In genomic region chr4:74450298-74450683, GRCh38 we compare ENCODE assay signal across 21 cellular contexts. TPM values are rescaled to one million over a fixed set of nuclear protein-coding genes. Genes with fewer than 3 reads are reported as not detected.
"Had no signal": no experiment of that assay in that cellular context is flagged by ENCODE, and none has a peak within 500 bp of the region (broad histone marks: within the 10 kb centered on the region; RNA-seq: fewer than 3 reads in every experiment).

No MANE protein-coding gene starts in this region.

- H3K4me1 ChIP-seq: lower lobe of right lung, neural progenitor cell, right lobe of liver had no signal

- H2AFZ ChIP-seq: neural progenitor cell had no signal

- H3K9ac ChIP-seq: neural progenitor cell had no signal

- H3K27ac ChIP-seq: coronary artery, gastroesophageal sphincter, heart right ventricle, lower lobe of right lung, neural progenitor cell, ovary, right lobe of liver, thoracic aorta had no signal

- H3K4me2 ChIP-seq: neural progenitor cell had no signal

- H3K27me3 ChIP-seq: gastroesophageal sphincter, heart right ventricle, ovary had no signal

- ATAC-seq: activated CD8-positive, alpha-beta memory T cell treated with anti-CD3 and anti-CD28 coated beads, Interleukin-2, amount 10 ng/mL, durations not matched to agents 7 days and 5 days; gastroesophageal sphincter; right lobe of liver; stimulated activated effector memory CD8-positive, alpha-beta T cell treated with anti-CD3 and anti-CD28 coated beads, Interleukin-12 subunit alpha, Interleukin-12 subunit beta, amount 100 ng/mL, for 72 hours had no signal

- H3K36me3 Mint-ChIP-seq: activated CD8-positive, alpha-beta memory T cell treated with anti-CD3 and anti-CD28 coated beads, Interleukin-2, amount 10 ng/mL, durations not matched to agents 7 days and 5 days; neural progenitor cell had no signal

- H3K4me3 Mint-ChIP-seq: activated CD8-positive, alpha-beta memory T cell treated with anti-CD3 and anti-CD28 coated beads, Interleukin-2, amount 10 ng/mL, durations not matched to agents 7 days and 5 days; neural progenitor cell; stimulated activated effector memory CD8-positive, alpha-beta T cell treated with anti-CD3 and anti-CD28 coated beads, Interleukin-12 subunit alpha, Interleukin-12 subunit beta, amount 100 ng/mL, for 72 hours had no signal

- H3K9me3 Mint-ChIP-seq: activated T-helper 2 cell treated with anti-CD3 and anti-CD28 coated beads, Interferon-gamma antibody, Interleukin-2, Interleukin-4, amounts not matched to agents 10 μg/mL and 5 μg/mL and 100 μg/mL, durations not matched to agents 14 hours and 24 hours and 36 hours; neural progenitor cell; stimulated activated effector memory CD8-positive, alpha-beta T cell treated with anti-CD3 and anti-CD28 coated beads, Interleukin-12 subunit alpha, Interleukin-12 subunit beta, amount 100 ng/mL, for 72 hours had no signal

- H3K27ac Mint-ChIP-seq: activated CD8-positive, alpha-beta memory T cell treated with anti-CD3 and anti-CD28 coated beads, Interleukin-2, amount 10 ng/mL, durations not matched to agents 7 days and 5 days; activated T-helper 2 cell treated with anti-CD3 and anti-CD28 coated beads, Interferon-gamma antibody, Interleukin-2, Interleukin-4, amounts not matched to agents 10 μg/mL and 5 μg/mL and 100 μg/mL, durations not matched to agents 14 hours and 24 hours and 36 hours; neural progenitor cell; stimulated activated effector memory CD8-positive, alpha-beta T cell treated with anti-CD3 and anti-CD28 coated beads, Interleukin-12 subunit alpha, Interleukin-12 subunit beta, amount 100 ng/mL, for 72 hours had no signal

- H3K4me3 ChIP-seq: coronary artery, gastroesophageal sphincter, heart right ventricle, lower lobe of right lung, neural progenitor cell, ovary, right lobe of liver, thoracic aorta had no signal

- H3K9me3 ChIP-seq: gastroesophageal sphincter, heart right ventricle, lower lobe of right lung, ovary, right lobe of liver, thoracic aorta had no signal

- H3K36me3 ChIP-seq: gastroesophageal sphincter, heart right ventricle, lower lobe of right lung, neural progenitor cell, ovary, right lobe of liver, thoracic aorta had no signal

- DNase-seq: activated CD4-positive, alpha-beta T cell treated with anti-CD3 and anti-CD28 coated beads, Interleukin-2, amount 50 U/mL, for 48 hours; activated CD4-positive, CD25-positive, alpha-beta regulatory T cell treated with anti-CD3 and anti-CD28 coated beads, Interleukin-2, amount 50 U/mL, for 72 hours; activated CD8-positive, alpha-beta memory T cell treated with anti-CD3 and anti-CD28 coated beads, Interleukin-2, amount 10 ng/mL, durations not matched to agents 7 days and 5 days; activated naive CD4-positive, alpha-beta T cell treated with anti-CD3 and anti-CD28 coated beads, Interleukin-2, amount 50 U/mL, for 16 hours; activated T-cell treated with anti-CD3 and anti-CD28 coated beads, Interleukin-2, amount 50 U/mL, for 1 hour; caudate nucleus; effector CD8-positive, alpha-beta T cell; heart right ventricle; left colon; lower lobe of right lung; midbrain; ovary; right lobe of liver; stimulated activated CD4-positive, alpha-beta T cell treated with anti-CD3 and anti-CD28 coated beads, Interleukin-2, amount 100 ng/mL, for 24 hours had no signal

- H3K4me1 Mint-ChIP-seq: neural progenitor cell had no signal

RNA-seq across cellular contexts. Expression of gene AREG, which starts 5.4 kb away (rescaled TPM):
- total RNA-seq: myocyte had no signal
